13 cellular contexts compared by ENCODE assay signal in genomic region chr14:80264698-80265097, GRCh38.
"Had no signal": no experiment of that assay in that cellular context is flagged by ENCODE, and none has a peak within 500 bp of the region (broad histone marks: within the 10 kb centered on the region; RNA-seq: fewer than 3 reads in every experiment).

No MANE protein-coding gene starts in this region.

- ATAC-seq: activated CD4-positive, CD25-positive, alpha-beta regulatory T cell treated with anti-CD3 and anti-CD28 coated beads, Interleukin-2, amount 50 U/mL, for 24 hours; activated CD8-positive, alpha-beta T cell treated with anti-CD3 and anti-CD28 coated beads, Interleukin-2, amount 10 ng/mL, durations not matched to agents 7 days and 5 days; body of pancreas; left lobe of liver; stimulated activated memory B cell treated with anti-CD40 and anti-IgM and Interleukin-4, amounts not matched to agents 10 μg/mL and 1 μg/mL and 100 μg/mL, for 72 hours had no signal

- H3K27ac ChIP-seq: body of pancreas, hepatocyte, spleen, testis had no signal

- DNase-seq: activated CD4-positive, alpha-beta T cell treated with anti-CD3 and anti-CD28 coated beads, Interleukin-2, amount 10 ng/mL, durations not matched to agents 7 days and 5 days; activated CD8-positive, alpha-beta T cell treated with anti-CD3 and anti-CD28 coated beads, Interleukin-2, amount 10 ng/mL, durations not matched to agents 7 days and 5 days; activated naive CD4-positive, alpha-beta T cell treated with anti-CD3 and anti-CD28 coated beads for 36 hours; activated T-cell treated with anti-CD3 and anti-CD28 coated beads, Interleukin-2, amount 50 U/mL, for 24 hours; body of pancreas; retina; spleen; stimulated activated CD4-positive, alpha-beta T cell treated with anti-CD3 and anti-CD28 coated beads, Interleukin-4, amount 100 ng/mL, for 4 hours; testis had no signal
